In the genomic region with DNA sequence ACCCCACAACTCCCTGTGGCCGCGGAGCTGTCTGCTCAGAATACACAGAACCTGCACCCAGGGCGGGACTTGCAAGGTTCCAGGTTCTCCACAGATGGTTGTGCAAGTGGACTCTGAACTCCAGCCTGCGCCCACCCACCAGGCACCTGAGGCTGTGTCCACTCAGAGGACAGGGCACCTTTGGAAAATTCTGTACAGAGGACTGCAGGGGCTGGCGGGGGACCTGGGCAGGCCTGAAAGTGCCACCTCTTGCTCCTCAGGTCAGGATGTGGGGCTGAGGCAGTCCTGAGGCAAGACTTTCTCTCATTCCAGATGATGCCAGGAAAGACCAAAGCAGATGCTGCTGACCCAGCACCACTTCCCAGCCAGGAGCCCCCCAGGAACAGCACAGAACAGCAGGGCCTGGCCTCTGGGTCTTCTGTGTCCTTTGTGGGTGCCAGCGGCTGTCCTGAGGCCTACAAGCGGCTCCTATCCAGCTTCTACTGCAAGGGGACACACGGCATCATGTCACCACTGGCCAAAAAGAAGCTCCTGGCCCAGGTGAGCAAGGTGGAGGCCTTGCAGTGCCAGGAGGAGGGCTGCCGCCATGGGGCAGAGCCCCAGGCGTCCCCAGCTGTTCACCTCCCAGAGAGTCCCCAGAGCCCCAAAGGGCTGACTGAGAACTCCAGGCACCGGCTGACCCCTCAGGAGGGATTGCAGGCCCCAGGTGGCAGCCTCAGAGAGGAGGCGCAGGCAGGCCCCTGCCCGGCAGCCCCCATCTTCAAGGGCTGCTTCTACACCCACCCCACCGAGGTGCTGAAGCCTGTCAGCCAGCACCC, we compare ENCODE assay signal across 27 cellular contexts. TPM values are rescaled to one million over a fixed set of nuclear protein-coding genes. Genes with fewer than 3 reads are reported as not detected.
DNase-seq lines count a peak whose midpoint lies in the region; ATAC-seq and TF ChIP-seq lines count a peak whose summit lies in the region.
"Had no signal": no experiment of that assay in that cellular context is flagged by ENCODE, and none has a peak within 500 bp of the region (broad histone marks: within the 10 kb centered on the region; RNA-seq: fewer than 3 reads in every experiment).

No MANE protein-coding gene starts in this region.

- peaks cover 9 to 24% of the 10 kb centered on the region in 2 donors for H3K36me3 Mint-ChIP-seq in activated T-cell treated with anti-CD3 and anti-CD28 coated beads, Interleukin-2, amount 50 U/mL, for 72 hours (ENCODE audit: insufficient read depth in 2 of 2)
- H3K36me3 Mint-ChIP-seq in GM23338 (ENCODE audit: low read depth): peaks cover 5% of the 10 kb centered on the region
- H3K36me3 Mint-ChIP-seq in chondrocyte (ENCODE audit: low read depth): peaks cover 2% of the 10 kb centered on the region
- no peaks in the 10 kb centered on the region for H3K36me3 Mint-ChIP-seq in mesothelial cell of epicardium

- peaks cover 61% of the 10 kb centered on the region for H3K4me1 Mint-ChIP-seq in activated T-cell treated with anti-CD3 and anti-CD28 coated beads, Interleukin-2, amount 50 U/mL, for 72 hours (ENCODE audit: low read depth)
- H3K4me1 Mint-ChIP-seq in GM23338: peaks cover 31% of the 10 kb centered on the region
- peaks cover 20% of the 10 kb centered on the region for H3K4me1 Mint-ChIP-seq in chondrocyte (ENCODE audit: low read depth)
- H3K4me1 Mint-ChIP-seq in mesothelial cell of epicardium: peaks cover 7% of the 10 kb centered on the region

- no peaks in the 10 kb centered on the region for H4K20me1 ChIP-seq in GM23338 (replicated peaks; ENCODE audit: insufficient read depth)

- H3K4me3 ChIP-seq in GM23338: no peak overlapping the region
- H3K4me3 ChIP-seq: breast epithelium, prostate gland, sigmoid colon, tibial artery had no signal

- peaks cover 11% of the 10 kb centered on the region for H3K4me1 ChIP-seq in GM23338 (ENCODE audit: insufficient read depth)
- H3K4me1 ChIP-seq: prostate gland had no signal

- H3K9me2 ChIP-seq in GM23338 (ENCODE audit: insufficient read depth): peaks cover 6% of the 10 kb centered on the region; the same call in 1 of the 2 replicates

- no peak overlapping the region for H2AFZ ChIP-seq in GM23338

- no peak overlapping the region for H3K27ac Mint-ChIP-seq in activated T-cell treated with anti-CD3 and anti-CD28 coated beads, Interleukin-2, amount 50 U/mL, for 72 hours
- H3K27ac Mint-ChIP-seq in GM23338 (no peak overlapping the region), chondrocyte (ENCODE audit: unreplicated experiment) (no peak overlapping the region), mesothelial cell of epicardium (no peak overlapping the region)
- H3K27ac Mint-ChIP-seq: activated naive CD4-positive, alpha-beta T cell treated with anti-CD3 and anti-CD28 coated beads, Interleukin-2, amount 50 U/mL, for 72 hours; T-cell had no signal

- no peaks in the 10 kb centered on the region for H3K79me2 ChIP-seq in GM23338 (replicated peaks; ENCODE audit: insufficient read depth)

- ATAC-seq in activated T-cell treated with anti-CD3 and anti-CD28 coated beads, Interleukin-2, amount 50 U/mL, for 72 hours (replicated peaks in 1 of 2): no peak
- ATAC-seq in GM23338: no peak
- no peak for ATAC-seq in sciatic nerve
- ATAC-seq in HG03521 (IDR thresholded peaks at IDR 0.05; ENCODE audit: unreplicated experiment): no peak
- ATAC-seq: activated naive CD4-positive, alpha-beta T cell treated with anti-CD3 and anti-CD28 coated beads, Interleukin-2, amount 50 U/mL, for 72 hours had no signal

- TF ChIP-seq CTCF in GM23338 (conservative IDR thresholded peaks at IDR 0.05; ENCODE audit: low read depth in 2 of 2): no peak
- TF ChIP-seq CTCF in chondrocyte (IDR thresholded peaks at IDR 0.05): no peak
- TF ChIP-seq CTCF in mesothelial cell of epicardium (IDR thresholded peaks at IDR 0.05; ENCODE audit: unreplicated experiment): no peak

- no peaks in the 10 kb centered on the region for H3K9me3 Mint-ChIP-seq in activated T-cell treated with anti-CD3 and anti-CD28 coated beads, Interleukin-2, amount 50 U/mL, for 72 hours
- H3K9me3 Mint-ChIP-seq in GM23338 (peaks cover 2% of the 10 kb centered on the region; the same call in 2 of the 3 replicates), chondrocyte (ENCODE audit: low read depth) (no peaks in the 10 kb centered on the region), mesothelial cell of epicardium (no peaks in the 10 kb centered on the region)
- H3K9me3 Mint-ChIP-seq: activated naive CD4-positive, alpha-beta T cell treated with anti-CD3 and anti-CD28 coated beads, Interleukin-2, amount 50 U/mL, for 72 hours; T-cell had no signal

- peak; percentile 40 for DNase-seq in activated T-cell treated with anti-CD3 and anti-CD28 coated beads, Interleukin-2, amount 50 U/mL, for 1 hour
- DNase-seq in activated T-cell treated with anti-CD3 and anti-CD28 coated beads, Interleukin-2, amount 50 U/mL, for 72 hours: no peak
- DNase-seq in GM23338 (ENCODE audit: low spot score) (no peak), chondrocyte (ENCODE audit: low spot score) (peak; percentile 77), mesothelial cell of epicardium (ENCODE audit: low spot score in 2 of 2, unreplicated experiment in 2 of 2) (peak; percentile 16), sciatic nerve (ENCODE audit: low spot score) (no peak), HuH-7.5 (ENCODE audit: low spot score) (no peak)
- DNase-seq: activated CD4-positive, CD25-positive, alpha-beta regulatory T cell; AML-193; amygdala; effector CD4-positive, alpha-beta T cell; EL; left ventricle myocardium superior; NCI-H1092; NCI-H1694; NCI-H446; SIG-M5; sigmoid colon; stimulated activated CD4-positive, alpha-beta T cell treated with anti-CD3 and anti-CD28 coated beads, Interleukin-12 subunit alpha, Interleukin-12 subunit beta, amount 100 ng/mL, for 4 hours; stimulated activated CD4-positive, alpha-beta T cell treated with anti-CD3 and anti-CD28 coated beads, Interleukin-2, amount 100 ng/mL, for 48 hours had no signal

- no peaks in the 10 kb centered on the region for H3K36me3 ChIP-seq in GM23338 (ENCODE audit: insufficient read depth)
- H3K36me3 ChIP-seq: prostate gland had no signal

- no peaks in the 10 kb centered on the region for H3K27me3 Mint-ChIP-seq in activated T-cell treated with anti-CD3 and anti-CD28 coated beads, Interleukin-2, amount 50 U/mL, for 72 hours (ENCODE audit: low read depth)
- peaks cover 12% of the 10 kb centered on the region for H3K27me3 Mint-ChIP-seq in GM23338 (ENCODE audit: insufficient read depth, low read depth, poor library complexity)
- H3K27me3 Mint-ChIP-seq in chondrocyte (ENCODE audit: low read depth): no peaks in the 10 kb centered on the region
- H3K27me3 Mint-ChIP-seq in mesothelial cell of epicardium (ENCODE audit: low read depth): no peaks in the 10 kb centered on the region
- H3K27me3 Mint-ChIP-seq: T-cell had no signal

- no peak overlapping the region for H3K27ac ChIP-seq in GM23338 (ENCODE audit: low read depth)
- H3K27ac ChIP-seq: prostate gland had no signal

- no peak overlapping the region for H3K4me3 Mint-ChIP-seq in activated T-cell treated with anti-CD3 and anti-CD28 coated beads, Interleukin-2, amount 50 U/mL, for 72 hours
- H3K4me3 Mint-ChIP-seq in GM23338: no peak overlapping the region
- H3K4me3 Mint-ChIP-seq in chondrocyte (ENCODE audit: unreplicated experiment): no peak overlapping the region
- H3K4me3 Mint-ChIP-seq in mesothelial cell of epicardium: no peak overlapping the region

- 0 out of 2 replicates have a peak overlapping the region, but pooled peaks have one; percentile 57 for H3K4me2 ChIP-seq in GM23338

- H3K27me3 ChIP-seq in GM23338 (ENCODE audit: insufficient read depth): no peaks in the 10 kb centered on the region
- H3K27me3 ChIP-seq: breast epithelium, sigmoid colon, tibial artery had no signal

- peaks cover 8% of the 10 kb centered on the region; the same call in 1 of the 2 replicates for H3F3A ChIP-seq in GM23338 (replicated peaks; ENCODE audit: low read depth)

- intact Hi-C loops in sciatic nerve (cut with DNase I): no loop called here

TF ChIP-seq in GM23338, 12 proteins besides CTCF, POLR2A, EP300 and RAD21 (continues in another document):
- TF ChIP-seq, protein P1, sequence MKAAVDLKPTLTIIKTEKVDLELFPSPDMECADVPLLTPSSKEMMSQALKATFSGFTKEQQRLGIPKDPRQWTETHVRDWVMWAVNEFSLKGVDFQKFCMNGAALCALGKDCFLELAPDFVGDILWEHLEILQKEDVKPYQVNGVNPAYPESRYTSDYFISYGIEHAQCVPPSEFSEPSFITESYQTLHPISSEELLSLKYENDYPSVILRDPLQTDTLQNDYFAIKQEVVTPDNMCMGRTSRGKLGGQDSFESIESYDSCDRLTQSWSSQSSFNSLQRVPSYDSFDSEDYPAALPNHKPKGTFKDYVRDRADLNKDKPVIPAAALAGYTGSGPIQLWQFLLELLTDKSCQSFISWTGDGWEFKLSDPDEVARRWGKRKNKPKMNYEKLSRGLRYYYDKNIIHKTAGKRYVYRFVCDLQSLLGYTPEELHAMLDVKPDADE (IDR thresholded peaks at IDR 0.05): no peak
- TF ChIP-seq CREB1 (CRISPR knock-in tag; IDR thresholded peaks at IDR 0.05; ENCODE audit: low read depth): no peak
- no peak for TF ChIP-seq POLR2AphosphoS5 (IDR thresholded peaks at IDR 0.05; ENCODE audit: low read depth)
- TF ChIP-seq ZNF331 (CRISPR knock-in tag; IDR thresholded peaks at IDR 0.05; ENCODE audit: low read depth): no peak
- TF ChIP-seq STAT1 (IDR thresholded peaks at IDR 0.05; ENCODE audit: unreplicated experiment): no peak
- TF ChIP-seq ZNF114 (CRISPR knock-in tag; IDR thresholded peaks at IDR 0.05): no peak
- no peak for TF ChIP-seq NANOG (IDR thresholded peaks at IDR 0.05; ENCODE audit: borderline replicate concordance)

RNA-seq across cellular contexts. Expression of a gene that starts 14.4 kb away (rescaled TPM):
- 100 to 1,000 TPM; 424 to 433 TPM for total RNA-seq in activated T-cell treated with anti-CD3 and anti-CD28 coated beads, Interleukin-2, amount 50 U/mL, for 72 hours
- 7.1 and 7.7 TPM in 2 replicates for total RNA-seq in GM23338 (2014; rRNA removed; shearing (Covaris generic))
- polyA plus RNA-seq in GM23338 (2016; fragmentation: Nextera tagmentation; extraction: Ambion mirVana): 5.5 and 5.9 TPM in 2 replicates
- 7.5 to 14.4 TPM (median 12.9 TPM) in 3 replicates for total RNA-seq in chondrocyte
- total RNA-seq in mesothelial cell of epicardium: 4.1 to 4.7 TPM (median 4.7 TPM) in 3 replicates
- 44.8 TPM for total RNA-seq in sciatic nerve

RNA-seq across cellular contexts. Expression of a gene that starts 45.8 kb away (rescaled TPM):
- total RNA-seq in activated T-cell treated with anti-CD3 and anti-CD28 coated beads, Interleukin-2, amount 50 U/mL, for 72 hours: 1 to 10 TPM; 4.4 to 5.3 TPM
- total RNA-seq in GM23338 (2014; rRNA removed; shearing (Covaris generic)): not detected in 2 replicates
- 0.21 TPM in 1 of 2 replicates, not detected in the other for polyA plus RNA-seq in GM23338 (2016; fragmentation: Nextera tagmentation; extraction: Ambion mirVana)
- total RNA-seq in chondrocyte (not detected in 3 replicates), mesothelial cell of epicardium (0.13 TPM in 1 of 3 replicates, not detected in the others), sciatic nerve (0.58 TPM)
- total RNA-seq: A673, left ventricle myocardium superior had no signal

Comparison
In these comparisons a context has a peak if more than half of its experiments do, and no peak if none do; other contexts are left out.
1. DNase-seq: peak in activated T-cell treated with anti-CD3 and anti-CD28 coated beads, Interleukin-2, amount 50 U/mL, for 1 hour (single experiment), chondrocyte (single experiment) and mesothelial cell of epicardium (2 of 2); none in activated T-cell treated with anti-CD3 and anti-CD28 coated beads, Interleukin-2, amount 50 U/mL, for 72 hours (0 of 2), GM23338 (single experiment), sciatic nerve (single experiment) and HuH-7.5 (single experiment).